In the genomic region with DNA sequence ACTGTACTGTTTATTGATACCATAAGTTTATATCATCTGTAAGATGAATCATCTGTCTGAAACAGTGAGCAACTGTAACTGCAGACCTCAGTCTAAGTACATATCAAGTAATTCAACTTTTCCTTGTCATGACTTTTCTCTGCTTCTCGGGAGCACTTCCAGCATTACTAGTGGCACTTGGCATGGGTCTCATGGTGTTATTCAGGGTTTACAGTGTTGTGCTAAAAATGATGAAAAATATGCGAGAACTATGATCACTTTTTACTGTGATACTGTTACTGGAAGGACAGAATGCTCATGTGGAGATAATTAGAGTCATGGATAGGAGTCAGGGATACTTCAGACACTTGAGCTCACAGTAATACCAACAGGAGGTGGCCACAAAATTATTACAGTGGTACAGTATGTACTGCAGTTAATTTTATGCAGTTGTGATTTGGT, we compare ENCODE assay signal across 12 cellular contexts. TPM values are rescaled to one million over a fixed set of nuclear protein-coding genes. Genes with fewer than 3 reads are reported as not detected.
DNase-seq lines count a peak whose midpoint lies in the region; ATAC-seq and TF ChIP-seq lines count a peak whose summit lies in the region.
"Had no signal": no experiment of that assay in that cellular context is flagged by ENCODE, and none has a peak within 500 bp of the region (broad histone marks: within the 10 kb centered on the region; RNA-seq: fewer than 3 reads in every experiment).

No MANE protein-coding gene starts in this region.

- POLR2A ChIA-PET in activated CD8-positive, alpha-beta T cell treated with anti-CD3 and anti-CD28 coated beads for 36 hours (lab: Charles Lee): interaction anchor here (1.2 kb wide), 1 partner anchor 9 kb away, joined by 3 read pairs; a partner anchor contains a TSS
- POLR2A ChIA-PET in activated CD8-positive, alpha-beta T cell treated with anti-CD3 and anti-CD28 coated beads, Interleukin-2, amount 10 ng/mL, durations not matched to agents 7 days and 5 days (lab: Charles Lee): no interaction called here
- POLR2A ChIA-PET in OCI-LY7 (lab: Charles Lee): interaction anchor here (0.7 to 1.2 kb wide), 5 partner anchors 8 to 769 kb away, joined by 3 to 4 read pairs (median 4); no protein-coding TSS in a partner anchor

- H3K27me3 ChIP-seq in RWPE2 (ENCODE audit: insufficient read depth, poor library complexity, severe bottlenecking) (no peaks in the 10 kb centered on the region), gastrocnemius medialis (no peaks in the 10 kb centered on the region)

- peaks cover 11% of the 10 kb centered on the region for H3K36me3 Mint-ChIP-seq in activated CD8-positive, alpha-beta T cell treated with anti-CD3 and anti-CD28 coated beads for 36 hours (ENCODE audit: low read depth)
- H3K36me3 Mint-ChIP-seq in activated CD8-positive, alpha-beta T cell treated with anti-CD3 and anti-CD28 coated beads, Interleukin-2, amount 10 ng/mL, durations not matched to agents 7 days and 5 days (ENCODE audit: low read depth): peaks cover 8% of the 10 kb centered on the region

- peaks cover 56% of the 10 kb centered on the region for H3K4me1 Mint-ChIP-seq in activated CD8-positive, alpha-beta T cell treated with anti-CD3 and anti-CD28 coated beads for 36 hours (ENCODE audit: low read depth)
- H3K4me1 Mint-ChIP-seq in activated CD8-positive, alpha-beta T cell treated with anti-CD3 and anti-CD28 coated beads, Interleukin-2, amount 10 ng/mL, durations not matched to agents 7 days and 5 days (ENCODE audit: low read depth): peaks cover 21% of the 10 kb centered on the region

- CTCF ChIA-PET in activated CD8-positive, alpha-beta T cell treated with anti-CD3 and anti-CD28 coated beads for 36 hours (lab: Charles Lee): interaction anchor here (1.0 to 1.5 kb wide), 3 partner anchors 8 to 94 kb away, joined by 3 to 5 read pairs (median 4); no protein-coding TSS in a partner anchor
- CTCF ChIA-PET in activated CD8-positive, alpha-beta T cell treated with anti-CD3 and anti-CD28 coated beads, Interleukin-2, amount 10 ng/mL, durations not matched to agents 7 days and 5 days (lab: Charles Lee): no interaction called here
- CTCF ChIA-PET in OCI-LY7 (lab: Charles Lee; ENCODE audit: unreplicated experiment): no interaction called here

- peaks cover 48% of the 10 kb centered on the region for H3K4me1 ChIP-seq in RWPE2 (ENCODE audit: insufficient read depth, poor library complexity, severe bottlenecking)
- peaks cover 77 to 97% of the 10 kb centered on the region in 2 donors for H3K4me1 ChIP-seq in gastrocnemius medialis
- peaks cover 22% of the 10 kb centered on the region for H3K4me1 ChIP-seq in OCI-LY7 (ENCODE audit: insufficient read depth, low read length, poor library complexity, severe bottlenecking)

- TF ChIP-seq CTCF in activated CD8-positive, alpha-beta T cell treated with anti-CD3 and anti-CD28 coated beads for 36 hours (IDR thresholded peaks at IDR 0.05): no peak
- TF ChIP-seq CTCF in RWPE2 (IDR thresholded peaks at IDR 0.05; ENCODE audit: poor library complexity, severe bottlenecking) (no peak), fibroblast of villous mesenchyme (IDR thresholded peaks at IDR 0.05; ENCODE audit: insufficient read depth, low read depth, low read length) (no peak), gastrocnemius medialis (IDR thresholded peaks at IDR 0.05 in 4 of 5, conservative IDR thresholded peaks at IDR 0.05 in 1 of 5) (no peak), OCI-LY7 (conservative IDR thresholded peaks at IDR 0.05; ENCODE audit: low read length) (no peak), omental fat pad (IDR thresholded peaks at IDR 0.05) (no peak)

- in situ Hi-C loops in gastrocnemius medialis (cut with MboI; ENCODE audit: low sequenced_read_pairs in 4 of 4): no loop called here

- ATAC-seq in activated CD8-positive, alpha-beta T cell treated with anti-CD3 and anti-CD28 coated beads for 36 hours: no peak
- no peak for ATAC-seq in activated CD8-positive, alpha-beta T cell treated with anti-CD3 and anti-CD28 coated beads, Interleukin-2, amount 10 ng/mL, durations not matched to agents 7 days and 5 days
- ATAC-seq in RWPE2 (ENCODE audit: low read depth): peak; percentile 60
- peak; percentile 49 to 72 for ATAC-seq in gastrocnemius medialis
- ATAC-seq in omental fat pad (ENCODE audit: low FRiP score): no peak

- H4K20me1 ChIP-seq in OCI-LY7 (ENCODE audit: insufficient read depth, low read length): peaks cover 60% of the 10 kb centered on the region

- no peaks in the 10 kb centered on the region for H3K9me3 Mint-ChIP-seq in activated CD8-positive, alpha-beta T cell treated with anti-CD3 and anti-CD28 coated beads for 36 hours
- no peaks in the 10 kb centered on the region for H3K9me3 Mint-ChIP-seq in activated CD8-positive, alpha-beta T cell treated with anti-CD3 and anti-CD28 coated beads, Interleukin-2, amount 10 ng/mL, durations not matched to agents 7 days and 5 days (ENCODE audit: insufficient read depth)
- H3K9me3 Mint-ChIP-seq: activated T-helper 2 cell treated with anti-CD3 and anti-CD28 coated beads, Interferon-gamma antibody, Interleukin-2, Interleukin-4, amounts not matched to agents 10 μg/mL and 5 μg/mL and 100 μg/mL, durations not matched to agents 14 hours and 24 hours and 36 hours had no signal

- peaks cover 95% of the 10 kb centered on the region for H3K79me2 ChIP-seq in OCI-LY7 (ENCODE audit: insufficient read depth, low read depth, low read length)

- no peak overlapping the region for H3K4me2 ChIP-seq in OCI-LY7 (ENCODE audit: low read length)

- BruUV-seq in OCI-LY7 (replicated peaks; lab: Mats Ljungman, UMichigan): no TSS peak

- no peak overlapping the region for H3K4me3 ChIP-seq in RWPE2 (ENCODE audit: severe bottlenecking)
- H3K4me3 ChIP-seq in fibroblast of villous mesenchyme (ENCODE audit: low read depth, low read length): no peak overlapping the region
- no peak overlapping the region for H3K4me3 ChIP-seq in gastrocnemius medialis
- no peak overlapping the region for H3K4me3 ChIP-seq in OCI-LY7 (ENCODE audit: low read depth, low read length, poor library complexity, severe bottlenecking)

- H3K27ac Mint-ChIP-seq in activated CD8-positive, alpha-beta T cell treated with anti-CD3 and anti-CD28 coated beads for 36 hours: peak overlapping the region; percentile 0
- no peak overlapping the region for H3K27ac Mint-ChIP-seq in activated CD8-positive, alpha-beta T cell treated with anti-CD3 and anti-CD28 coated beads, Interleukin-2, amount 10 ng/mL, durations not matched to agents 7 days and 5 days
- H3K27ac Mint-ChIP-seq: activated T-helper 2 cell treated with anti-CD3 and anti-CD28 coated beads, Interferon-gamma antibody, Interleukin-2, Interleukin-4, amounts not matched to agents 10 μg/mL and 5 μg/mL and 100 μg/mL, durations not matched to agents 14 hours and 24 hours and 36 hours had no signal

- peaks cover 15% of the 10 kb centered on the region; the same call in 1 of the 2 replicates for H3K36me3 ChIP-seq in RWPE2 (ENCODE audit: low read depth)
- no peaks in the 10 kb centered on the region for H3K36me3 ChIP-seq in gastrocnemius medialis
- H3K36me3 ChIP-seq in OCI-LY7 (ENCODE audit: insufficient read depth, low read length): 0 out of 2 replicates have a peak, but pooled peaks cover 3% of the 10 kb centered on the region
- H3K36me3 ChIP-seq: WERI-Rb-1 had no signal

- no peaks in the 10 kb centered on the region for H3K9me2 ChIP-seq in OCI-LY7 (ENCODE audit: insufficient read depth, low read length)

- intact Hi-C loops in activated CD8-positive, alpha-beta T cell treated with anti-CD3 and anti-CD28 coated beads for 36 hours (cut with micrococcal nuclease): loop anchor here (10.0 kb wide), 1 partner anchor 313 kb away; a partner anchor contains a TSS
- intact Hi-C loops in gastrocnemius medialis (cut with DNase I; ENCODE audit: low total_unique reads) (no loop called here), OCI-LY7 (cut with micrococcal nuclease; ENCODE audit: unreplicated experiment) (loop anchor here (10.0 kb wide), 1 partner anchor 483 kb away; no protein-coding TSS in a partner anchor)

- no peak overlapping the region for H2AFZ ChIP-seq in OCI-LY7 (ENCODE audit: low read length)

- H3K9me3 ChIP-seq in RWPE2 (ENCODE audit: severe bottlenecking) (no peaks in the 10 kb centered on the region), gastrocnemius medialis (no peaks in the 10 kb centered on the region), OCI-LY7 (ENCODE audit: low read length) (no peaks in the 10 kb centered on the region)

- DNase-seq in activated CD8-positive, alpha-beta T cell treated with anti-CD3 and anti-CD28 coated beads for 36 hours: no peak
- DNase-seq in activated CD8-positive, alpha-beta T cell treated with anti-CD3 and anti-CD28 coated beads, Interleukin-2, amount 10 ng/mL, durations not matched to agents 7 days and 5 days: no peak
- no peak for DNase-seq in RWPE2 (ENCODE audit: low spot score)
- peak; percentile 27 for DNase-seq in fibroblast of villous mesenchyme (ENCODE audit: low read depth)
- no peak for DNase-seq in gastrocnemius medialis
- DNase-seq in OCI-LY7 (ENCODE audit: low spot score): no peak
- DNase-seq in cerebellar cortex (ENCODE audit: low spot score): no peak
- DNase-seq in omental fat pad (ENCODE audit: low spot score): no peak
- DNase-seq: cortex of kidney, MM.1S, WERI-Rb-1 had no signal

- H3K27ac ChIP-seq in RWPE2 (ENCODE audit: poor library complexity, severe bottlenecking): peak overlapping the region; percentile 4
- peak overlapping the region; percentile 24 to 99 (median 98) for H3K27ac ChIP-seq in gastrocnemius medialis
- no peak overlapping the region for H3K27ac ChIP-seq in OCI-LY7 (ENCODE audit: low read depth, low read length, poor library complexity, severe bottlenecking)
- H3K27ac ChIP-seq: WERI-Rb-1 had no signal

- no peak for TF ChIP-seq POLR2A in gastrocnemius medialis (IDR thresholded peaks at IDR 0.05)

- H3K27me3 Mint-ChIP-seq in activated CD8-positive, alpha-beta T cell treated with anti-CD3 and anti-CD28 coated beads for 36 hours: no peaks in the 10 kb centered on the region
- H3K27me3 Mint-ChIP-seq in activated CD8-positive, alpha-beta T cell treated with anti-CD3 and anti-CD28 coated beads, Interleukin-2, amount 10 ng/mL, durations not matched to agents 7 days and 5 days (ENCODE audit: low read depth): no peaks in the 10 kb centered on the region

- no peak overlapping the region for H3K4me3 Mint-ChIP-seq in activated CD8-positive, alpha-beta T cell treated with anti-CD3 and anti-CD28 coated beads for 36 hours
- H3K4me3 Mint-ChIP-seq in activated CD8-positive, alpha-beta T cell treated with anti-CD3 and anti-CD28 coated beads, Interleukin-2, amount 10 ng/mL, durations not matched to agents 7 days and 5 days: no peak overlapping the region

RNA-seq across cellular contexts. Expression of a gene that starts 8.3 kb away (rescaled TPM):
- total RNA-seq in activated CD8-positive, alpha-beta T cell treated with anti-CD3 and anti-CD28 coated beads for 36 hours: 100 to 1,000 TPM; 107 to 113 TPM
- 10 to 100 TPM; 91.0 to 93.7 TPM for total RNA-seq in activated CD8-positive, alpha-beta T cell treated with anti-CD3 and anti-CD28 coated beads, Interleukin-2, amount 10 ng/mL, durations not matched to agents 7 days and 5 days
- 121 and 167 TPM in 2 replicates for total RNA-seq in fibroblast of villous mesenchyme
- total RNA-seq in gastrocnemius medialis: 100 to 1,000 TPM; 256 to 373 (median 327) TPM
- 60.6 and 90.0 TPM in 2 replicates for total RNA-seq in OCI-LY7 (2014; rRNA removed; shearing (Covaris generic))
- total RNA-seq in OCI-LY7 (2022): 124 and 134 TPM in 2 replicates
- 100 to 1,000 TPM; 114 to 165 (median 139) TPM for total RNA-seq in omental fat pad

Comparison
In these comparisons a context has a peak if more than half of its experiments do, and no peak if none do; other contexts are left out.
1. ATAC-seq: peak in RWPE2 (single experiment) and gastrocnemius medialis (2 of 2); none in activated CD8-positive, alpha-beta T cell treated with anti-CD3 and anti-CD28 coated beads for 36 hours (single experiment), activated CD8-positive, alpha-beta T cell treated with anti-CD3 and anti-CD28 coated beads, Interleukin-2, amount 10 ng/mL, durations not matched to agents 7 days and 5 days (single experiment) and omental fat pad (single experiment).